ENCODE assay signal across 8 cellular contexts in genomic region chr10:101141622-101142532, GRCh38. TPM values are rescaled to one million over a fixed set of nuclear protein-coding genes. Genes with fewer than 3 reads are reported as not detected.
A peak's percentile ranks its signal among the peaks of the same experiment; 100 is the strongest.
DNase-seq lines count a peak whose midpoint lies in the region; FAIRE-seq and TF ChIP-seq lines count a peak whose summit lies in the region.

No MANE protein-coding gene starts in this region.

- TF ChIP-seq CTCF in KMS-11 (conservative IDR thresholded peaks at IDR 0.05; ENCODE audit: low read depth, low read length), result peak; percentile 88
- TF ChIP-seq CTCF in stomach (IDR thresholded peaks at IDR 0.05), result peak in 5 of 7 experiments; percentile 85 to 98 (median 94)

- intact Hi-C loops in stomach (cut with DNase I; ENCODE audit: low total_unique reads), result loop anchor here (5.0 kb wide), 1 partner anchor 45 kb away; no protein-coding TSS in a partner anchor

- H3K18ac ChIP-seq in neuronal stem cell (ENCODE audit: low read length), result peak overlapping the region; percentile 13

- H2AFZ ChIP-seq in KMS-11 (ENCODE audit: low read depth) (peak overlapping the region; percentile 93), neuronal stem cell (ENCODE audit: low read length) (no peak overlapping the region)

- no peak overlapping the region for H3K27ac ChIP-seq in KMS-11
- H3K27ac ChIP-seq in neuronal stem cell (replicated peaks; ENCODE audit: low read length), result no peak overlapping the region
- H3K27ac ChIP-seq in stomach, result no peak overlapping the region

- H3K27me3 ChIP-seq in KMS-11 (ENCODE audit: insufficient read depth, low read depth) (peaks cover 40% of the 10 kb centered on the region), neuronal stem cell (ENCODE audit: control insufficient read depth in 3 of 3, insufficient read depth in 3 of 3, low read depth in 1 of 3, low read length in 3 of 3) (peaks cover 65 to 100% (median 99%) of the 10 kb centered on the region in 3 experiments), stomach (peaks cover 47 to 100% (median 98%) of the 10 kb centered on the region in 3 donors)

- no peak overlapping the region for H3K4ac ChIP-seq in neuronal stem cell (ENCODE audit: low read length)

- no peak overlapping the region for H3K14ac ChIP-seq in neuronal stem cell (ENCODE audit: low read length)

- H3K4me2 ChIP-seq in KMS-11 (peak overlapping the region; percentile 57), neuronal stem cell (ENCODE audit: insufficient read depth, low read length, poor library complexity, severe bottlenecking) (no peak overlapping the region)

- no peak for TF ChIP-seq EP300 in stomach (IDR thresholded peaks at IDR 0.05)

- H3K79me2 ChIP-seq in KMS-11 (ENCODE audit: insufficient read depth, low read depth), result no peaks in the 10 kb centered on the region

- no peak overlapping the region for H2BK12ac ChIP-seq in neuronal stem cell (ENCODE audit: low read length)

- H2BK15ac ChIP-seq in neuronal stem cell (ENCODE audit: low read length), result no peak overlapping the region

- peaks cover 0 to 2% of the 10 kb centered on the region in 2 donors for H3K9me3 ChIP-seq in neuronal stem cell (replicated peaks in 1 of 2; ENCODE audit: control insufficient read depth in 2 of 2, insufficient read depth in 1 of 2, low read depth in 1 of 2, low read length in 2 of 2)
- H3K9me3 ChIP-seq in stomach, result no peaks in the 10 kb centered on the region

- H2BK120ac ChIP-seq in neuronal stem cell (ENCODE audit: low read depth, low read length), result no peak overlapping the region

- H3K9ac ChIP-seq in KMS-11 (peak overlapping the region; percentile 32; the same call in 1 of the 2 replicates), neuronal stem cell (ENCODE audit: low read depth, low read length, poor library complexity) (no peak overlapping the region)

- TF ChIP-seq POLR2A in GM12892 (IDR thresholded peaks at IDR 0.05; ENCODE audit: low read depth, low read length), result no peak
- no peak for TF ChIP-seq POLR2A in stomach (IDR thresholded peaks at IDR 0.05)

- H3K79me1 ChIP-seq in neuronal stem cell (ENCODE audit: low read depth, low read length), result no peaks in the 10 kb centered on the region

- H4K8ac ChIP-seq in neuronal stem cell (ENCODE audit: low read depth, low read length), result no peak overlapping the region

- no CpG with 5 or more reads among the region's 21 CpGs for WGBS in neuronal stem cell (ENCODE audit: extremely low coverage in 2 of 2, insufficient read length in 2 of 2, insufficient replicate concordance in 1 of 2), 2 donors
- 9 to 13% (median 12%) methylated on average over 14 to 21 of the region's 21 CpGs for WGBS in stomach, 5 donors

- DNase-seq in 8988T, result peak; percentile 98
- DNase-seq in GM12892 (ENCODE audit: insufficient read length), result peak; percentile 86
- DNase-seq in RPMI7951 (ENCODE audit: low read depth), result peak; percentile 70
- DNase-seq in activated T-helper 1 cell treated with Interleukin-2 at 50 U/mL for 16 hours (ENCODE audit: low read depth), result peak; percentile 61
- peak; percentile 79 for DNase-seq in fibroblast of peridontal ligament (ENCODE audit: extremely low read depth)
- DNase-seq in neuronal stem cell (ENCODE audit: low spot score), result peak; percentile 86
- peak; percentile 86 for DNase-seq in stomach

- H3K4me3 ChIP-seq in KMS-11 (IDR thresholded peaks at IDR 0.05; ENCODE audit: insufficient read depth, low read depth, low read length), result no peak overlapping the region
- H3K4me3 ChIP-seq in neuronal stem cell (ENCODE audit: low read length in 2 of 2), result no peak overlapping the region
- H3K4me3 ChIP-seq in stomach, result no peak overlapping the region

- no peak overlapping the region for H4K91ac ChIP-seq in neuronal stem cell (ENCODE audit: low read depth, low read length, poor library complexity)

- FAIRE-seq in GM12892 (lab: Jason Lieb, UNC), result peak; percentile 89

- no peak overlapping the region for H2AK5ac ChIP-seq in neuronal stem cell (ENCODE audit: low read depth, low read length)

- no peaks in the 10 kb centered on the region for H4K20me1 ChIP-seq in KMS-11 (ENCODE audit: insufficient read depth)

- H3K23ac ChIP-seq in neuronal stem cell (ENCODE audit: low read depth, low read length, poor library complexity), result no peak overlapping the region

- H2BK5ac ChIP-seq in neuronal stem cell (ENCODE audit: low read length), result no peak overlapping the region

- H3K4me1 ChIP-seq in KMS-11 (ENCODE audit: low read depth, poor library complexity, severe bottlenecking) (peaks cover 8% of the 10 kb centered on the region), neuronal stem cell (ENCODE audit: control insufficient read depth in 2 of 2, insufficient read depth in 1 of 2, low read depth in 1 of 2, low read length in 2 of 2) (peaks cover 0 to 7% of the 10 kb centered on the region in 2 donors), stomach (peaks cover 22 to 40% (median 33%) of the 10 kb centered on the region in 4 donors)

- H3K36me3 ChIP-seq in KMS-11 (ENCODE audit: insufficient read depth) (no peaks in the 10 kb centered on the region), neuronal stem cell (replicated peaks in 1 of 2; ENCODE audit: control insufficient read depth in 2 of 2, insufficient read depth in 2 of 2, low read length in 2 of 2) (no peaks in the 10 kb centered on the region), stomach (no peaks in the 10 kb centered on the region)

RNA-seq across cellular contexts. Expression of gene TLX1, which starts 10.8 kb away (rescaled TPM):
- not detected for polyA plus RNA-seq in GM12892 (2012; ENCODE audit: missing spikeins)
- not detected in 2 replicates for total RNA-seq in RPMI7951 (2014; rRNA removed; shearing (Covaris generic))
- polyA plus RNA-seq in neuronal stem cell (2013, experiment 1 of 2), result not detected
- not detected for polyA plus RNA-seq in neuronal stem cell (2013, experiment 2 of 2)
- 1 to 10 TPM in 1 of 5 donors, under 1 TPM in 1, not detected in 3; 0.58 to 7.0 TPM for total RNA-seq in stomach
- not detected for polyA plus RNA-seq in stomach
